In the genomic region with DNA sequence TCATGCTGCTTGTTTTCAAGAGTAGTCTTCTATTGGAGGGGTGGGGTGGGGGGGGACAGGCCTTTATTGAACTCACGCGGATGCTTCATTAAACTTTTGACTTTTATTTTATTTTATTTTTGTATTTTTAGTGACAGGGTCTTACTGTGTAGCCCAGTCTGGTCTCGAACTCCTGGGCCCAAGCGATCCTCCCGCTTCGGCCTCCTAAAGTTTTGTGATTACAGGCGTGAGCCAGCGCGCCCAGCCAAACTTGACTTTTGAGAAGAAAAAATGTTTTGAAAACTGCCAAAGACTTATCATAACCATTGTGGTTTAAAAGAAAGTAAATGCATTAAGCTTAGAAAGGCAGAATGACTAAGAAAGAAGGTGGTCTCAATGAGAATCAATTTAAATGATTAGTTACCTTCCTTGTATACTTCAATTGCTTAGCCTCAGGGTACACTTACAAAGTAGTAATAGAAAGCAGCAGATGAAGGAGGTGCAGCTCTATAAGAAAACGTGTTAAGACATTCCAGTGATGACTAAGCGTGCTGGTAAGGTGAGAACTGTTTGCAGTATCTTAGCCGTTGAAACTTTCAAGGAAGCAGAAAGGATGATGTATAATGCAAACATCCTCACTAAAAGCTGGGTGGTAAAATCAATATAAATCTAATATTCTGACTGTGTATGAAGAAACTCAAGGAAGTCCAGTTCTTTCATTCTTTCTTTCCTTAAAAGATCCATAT, we compare ENCODE assay signal across 8 cellular contexts. TPM values are rescaled to one million over a fixed set of nuclear protein-coding genes. Genes with fewer than 3 reads are reported as not detected.
DNase-seq lines count a peak whose midpoint lies in the region; ATAC-seq and TF ChIP-seq lines count a peak whose summit lies in the region.

No MANE protein-coding gene starts in this region.

- peak overlapping the region in 7 of 21 experiments; percentile 85 to 91 (median 89) for H3K27ac ChIP-seq in skin epidermis

- TF ChIP-seq CTCF in foreskin fibroblast (IDR thresholded peaks at IDR 0.05; ENCODE audit: low read depth, low read length): no peak

- H3K9me3 Mint-ChIP-seq in activated T-cell treated with anti-CD3 and anti-CD28 coated beads, Interleukin-2, amount 50 U/mL, for 72 hours: no peaks in the 10 kb centered on the region
- H3K9me3 Mint-ChIP-seq in T-helper 1 cell treated with Interleukin-12 subunit alpha and Interleukin-12 subunit beta and Interleukin-4 antibody, amounts not matched to agents 30 μg/mL and 1 μg/mL, for 36 hours: no peaks in the 10 kb centered on the region

- H3K4me3 ChIP-seq in foreskin fibroblast (ENCODE audit: low read depth in 1 of 2, low read length in 2 of 2): peak overlapping the region; percentile 89 to 99
- peak overlapping the region; percentile 57 to 75 (median 67) for H3K4me3 ChIP-seq in skin epidermis

- H3K4me1 Mint-ChIP-seq in activated T-cell treated with anti-CD3 and anti-CD28 coated beads, Interleukin-2, amount 50 U/mL, for 72 hours (ENCODE audit: low read depth): peaks cover 39% of the 10 kb centered on the region
- H3K4me1 Mint-ChIP-seq in T-helper 1 cell treated with Interleukin-12 subunit alpha and Interleukin-12 subunit beta and Interleukin-4 antibody, amounts not matched to agents 30 μg/mL and 1 μg/mL, for 36 hours (ENCODE audit: low read depth): peaks cover 24% of the 10 kb centered on the region

- H3K36me3 Mint-ChIP-seq in activated T-cell treated with anti-CD3 and anti-CD28 coated beads, Interleukin-2, amount 50 U/mL, for 72 hours (ENCODE audit: insufficient read depth in 2 of 2): peaks cover 4 to 9% of the 10 kb centered on the region in 2 donors
- H3K36me3 Mint-ChIP-seq in T-helper 1 cell treated with Interleukin-12 subunit alpha and Interleukin-12 subunit beta and Interleukin-4 antibody, amounts not matched to agents 30 μg/mL and 1 μg/mL, for 36 hours (ENCODE audit: low read depth): peaks cover 4% of the 10 kb centered on the region

- H3K4me3 Mint-ChIP-seq in activated T-cell treated with anti-CD3 and anti-CD28 coated beads, Interleukin-2, amount 50 U/mL, for 72 hours: peak overlapping the region; percentile 91 to 94
- H3K4me3 Mint-ChIP-seq in T-helper 1 cell treated with Interleukin-12 subunit alpha and Interleukin-12 subunit beta and Interleukin-4 antibody, amounts not matched to agents 30 μg/mL and 1 μg/mL, for 36 hours: peak overlapping the region; percentile 92

- H3K27ac Mint-ChIP-seq in activated T-cell treated with anti-CD3 and anti-CD28 coated beads, Interleukin-2, amount 50 U/mL, for 72 hours: peak overlapping the region; percentile 87
- H3K27ac Mint-ChIP-seq in T-helper 1 cell treated with Interleukin-12 subunit alpha and Interleukin-12 subunit beta and Interleukin-4 antibody, amounts not matched to agents 30 μg/mL and 1 μg/mL, for 36 hours: peak overlapping the region; percentile 95

- peak; percentile 39 to 49 for ATAC-seq in activated T-cell treated with anti-CD3 and anti-CD28 coated beads, Interleukin-2, amount 50 U/mL, for 72 hours (replicated peaks in 1 of 2)
- ATAC-seq in GM21786 (IDR thresholded peaks at IDR 0.05; ENCODE audit: unreplicated experiment): no peak

- peak in 1 of 2 donors; percentile 26 for DNase-seq in activated T-cell treated with anti-CD3 and anti-CD28 coated beads, Interleukin-2, amount 50 U/mL, for 72 hours
- DNase-seq in activated T-cell treated with anti-CD3 and anti-CD28 coated beads for 4 hours (no peak), foreskin fibroblast (peak; percentile 54 to 66), anterior cingulate cortex (lab: John Stamatoyannopoulos, UW) (no peak)
- DNase-seq in activated CD8-positive, alpha-beta memory T cell treated with anti-CD3 and anti-CD28 coated beads for 24 hours: no peak

- H3K27me3 Mint-ChIP-seq in activated T-cell treated with anti-CD3 and anti-CD28 coated beads, Interleukin-2, amount 50 U/mL, for 72 hours (ENCODE audit: low read depth): no peaks in the 10 kb centered on the region
- peaks cover 9% of the 10 kb centered on the region for H3K27me3 Mint-ChIP-seq in T-helper 1 cell treated with Interleukin-12 subunit alpha and Interleukin-12 subunit beta and Interleukin-4 antibody, amounts not matched to agents 30 μg/mL and 1 μg/mL, for 36 hours (ENCODE audit: low read depth)

RNA-seq across cellular contexts. Expression of a gene that starts 1.2 kb away (rescaled TPM):
- 100 to 1,000 TPM; 167 to 179 TPM for total RNA-seq in activated T-cell treated with anti-CD3 and anti-CD28 coated beads, Interleukin-2, amount 50 U/mL, for 72 hours

RNA-seq across cellular contexts. Expression of a gene that starts 10.0 kb away (rescaled TPM):
- total RNA-seq in activated T-cell treated with anti-CD3 and anti-CD28 coated beads, Interleukin-2, amount 50 U/mL, for 72 hours: 1 to 10 TPM; 7.2 to 7.3 TPM

RNA-seq across cellular contexts. Expression of a gene that starts 27.7 kb away (rescaled TPM):
- not detected for total RNA-seq in activated T-cell treated with anti-CD3 and anti-CD28 coated beads, Interleukin-2, amount 50 U/mL, for 72 hours

RNA-seq across cellular contexts. Expression of a gene that starts 50.9 kb away (rescaled TPM):
- 10 to 100 TPM; 59.0 to 73.6 TPM for total RNA-seq in activated T-cell treated with anti-CD3 and anti-CD28 coated beads, Interleukin-2, amount 50 U/mL, for 72 hours

Comparison
In these comparisons a context has a peak if more than half of its experiments do, and no peak if none do; other contexts are left out.
1. DNase-seq: peak in foreskin fibroblast (2 of 2); none in activated T-cell treated with anti-CD3 and anti-CD28 coated beads for 4 hours (single experiment), activated CD8-positive, alpha-beta memory T cell treated with anti-CD3 and anti-CD28 coated beads for 24 hours (single experiment) and anterior cingulate cortex (0 of 58).